ENCODE assay signal across 25 cellular contexts in genomic region chr1:156228501-156228900, GRCh38. TPM values are rescaled to one million over a fixed set of nuclear protein-coding genes. Genes with fewer than 3 reads are reported as not detected.
DNase-seq lines count a peak whose midpoint lies in the region; ATAC-seq, FAIRE-seq and TF ChIP-seq lines count a peak whose summit lies in the region.
"Had no signal": no experiment of that assay in that cellular context is flagged by ENCODE, and none has a peak within 500 bp of the region (broad histone marks: within the 10 kb centered on the region; RNA-seq: fewer than 3 reads in every experiment).

No MANE protein-coding gene starts in this region.

- CTCF ChIA-PET in K562 (lab: Yijun Ruan, JAX; ENCODE audit: low intra/inter-chr PET ratio), result interaction anchor here (0.7 kb wide), 1 partner anchor 88 kb away, joined by 4 read pairs; no protein-coding TSS in a partner anchor

- no peak for TF ChIP-seq RAD21 in K562 (CRISPR knock-in tag; conservative IDR thresholded peaks at IDR 0.05 in 1 of 2, IDR thresholded peaks at IDR 0.05 in 1 of 2)

- intact Hi-C loops in natural killer cell (cut with micrococcal nuclease), result no loop called here
- intact Hi-C loops in K562 (cut with micrococcal nuclease), result loop anchor here (5.0 kb wide), 1 partner anchor 131 kb away; no protein-coding TSS in a partner anchor

- no peaks in the 10 kb centered on the region for H3K79me2 ChIP-seq in K562 (ENCODE audit: control insufficient read depth, insufficient read depth, low read length)

- TF ChIP-seq CTCF in natural killer cell (IDR thresholded peaks at IDR 0.05) (no peak), K562 (IDR thresholded peaks at IDR 0.05 in 2 of 3, conservative IDR thresholded peaks at IDR 0.05 in 1 of 3; ENCODE audit: insufficient read depth in 2 of 3, low read depth in 1 of 3, low read length in 3 of 3) (no peak)

- ATAC-seq in natural killer cell treated with Interleukin-12 subunit alpha and Interleukin-12 subunit beta and Interleukin-15 and Interleukin-18, amount 100 ng/mL, for 72 hours, result peak; percentile 13 to 46
- ATAC-seq in natural killer cell (no peak), K562 (no peak), HG02981 (IDR thresholded peaks at IDR 0.05; ENCODE audit: unreplicated experiment) (no peak)
- ATAC-seq in stimulated activated naive B cell treated with anti-CD40 and anti-IgM and Interleukin-4, amounts not matched to agents 10 μg/mL and 1 μg/mL and 100 μg/mL, for 72 hours (replicated peaks), result no peak
- ATAC-seq: CD8-positive, alpha-beta T cell; foreskin keratinocyte; HepG2; lower lobe of right lung; upper lobe of right lung had no signal

- H3K27me3 Mint-ChIP-seq in natural killer cell treated with Interleukin-12 subunit alpha and Interleukin-12 subunit beta and Interleukin-15 and Interleukin-18, amount 100 ng/mL, for 72 hours, result no peaks in the 10 kb centered on the region
- H3K27me3 Mint-ChIP-seq in natural killer cell (ENCODE audit: low read depth in 2 of 2), result no peaks in the 10 kb centered on the region
- no peaks in the 10 kb centered on the region for H3K27me3 Mint-ChIP-seq in stimulated activated naive B cell treated with anti-CD40 and anti-IgM and Interleukin-4, amounts not matched to agents 10 μg/mL and 1 μg/mL and 100 μg/mL, for 72 hours

- peaks cover 29% of the 10 kb centered on the region for H3K36me3 Mint-ChIP-seq in natural killer cell treated with Interleukin-12 subunit alpha and Interleukin-12 subunit beta and Interleukin-15 and Interleukin-18, amount 100 ng/mL, for 72 hours
- no peaks in the 10 kb centered on the region for H3K36me3 Mint-ChIP-seq in natural killer cell
- H3K36me3 Mint-ChIP-seq in stimulated activated naive B cell treated with anti-CD40 and anti-IgM and Interleukin-4, amounts not matched to agents 10 μg/mL and 1 μg/mL and 100 μg/mL, for 72 hours, result peaks cover 30 to 41% of the 10 kb centered on the region in 2 donors

- peaks cover 9 to 14% of the 10 kb centered on the region in 2 experiments; a peak in 4 of 5 replicates for H3K4me1 ChIP-seq in K562 (replicated peaks in 1 of 2; ENCODE audit: control insufficient read depth in 2 of 2, insufficient read depth in 2 of 2, low read length in 2 of 2)

- H3K27me3 ChIP-seq in K562 (ENCODE audit: control insufficient read depth in 2 of 2, insufficient read depth in 2 of 2, low read length in 2 of 2), result no peaks in the 10 kb centered on the region
- H3K27me3 ChIP-seq: dorsolateral prefrontal cortex, foreskin keratinocyte, upper lobe of right lung had no signal

- peaks cover 24 to 30% of the 10 kb centered on the region in 2 donors for H3K4me1 Mint-ChIP-seq in natural killer cell treated with Interleukin-12 subunit alpha and Interleukin-12 subunit beta and Interleukin-15 and Interleukin-18, amount 100 ng/mL, for 72 hours (ENCODE audit: low read depth in 2 of 2)
- H3K4me1 Mint-ChIP-seq in natural killer cell, result peaks cover 0 to 10% of the 10 kb centered on the region in 2 donors
- peaks cover 11 to 25% of the 10 kb centered on the region in 2 donors for H3K4me1 Mint-ChIP-seq in stimulated activated naive B cell treated with anti-CD40 and anti-IgM and Interleukin-4, amounts not matched to agents 10 μg/mL and 1 μg/mL and 100 μg/mL, for 72 hours

- in situ Hi-C loops in K562 (cut with MboI), result no loop called here

- H3K9me3 ChIP-seq in K562 (replicated peaks; ENCODE audit: control insufficient read depth, insufficient read depth, low read depth, low read length), result no peaks in the 10 kb centered on the region
- H3K9me3 ChIP-seq: lower lobe of right lung, upper lobe of right lung had no signal

- peaks cover 23% of the 10 kb centered on the region; the same call in 2 of the 3 replicates for H3K36me3 ChIP-seq in K562 (ENCODE audit: control insufficient read depth, insufficient read depth, low read length)

- H3K9ac ChIP-seq in K562 (ENCODE audit: insufficient read depth in 1 of 2, low read depth in 2 of 2, low read length in 2 of 2), result no peak overlapping the region

- H4K20me1 ChIP-seq in K562 (replicated peaks; ENCODE audit: control insufficient read depth, insufficient read depth, low read length), result no peaks in the 10 kb centered on the region

- no peaks in the 10 kb centered on the region for H3K9me1 ChIP-seq in K562 (ENCODE audit: control insufficient read depth, insufficient read depth, low read length)

- DNase-seq in natural killer cell treated with Interleukin-12 subunit alpha and Interleukin-12 subunit beta and Interleukin-15 and Interleukin-18, amount 100 ng/mL, for 72 hours (ENCODE audit: low spot score), result no peak
- no peak for DNase-seq in natural killer cell
- DNase-seq in K562 (ENCODE audit: extremely low read depth in 1 of 4, low spot score in 3 of 4), result no peak
- DNase-seq in stimulated activated naive B cell treated with anti-CD40 and anti-IgM and Interleukin-4, amounts not matched to agents 10 μg/mL and 1 μg/mL and 100 μg/mL, for 72 hours, result no peak
- no peak for DNase-seq in GOT3 (lab: John Stamatoyannopoulos, UW)
- DNase-seq: activated gamma-delta T cell; CD8-positive, alpha-beta T cell; DMS79; dorsolateral prefrontal cortex; foreskin keratinocyte; HFFc6; hippocampal formation; lower lobe of right lung; NCI-H1417 treated with DMSO at 0.1 percent for 48 hours; NCI-H2107; NCI-H510A treated with DMSO at 0.1 percent for 48 hours; occipital lobe; stimulated activated CD4-positive, alpha-beta T cell treated with anti-CD3 and anti-CD28 coated beads, Interleukin-4, amount 100 ng/mL, for 4 hours; upper lobe of right lung had no signal

- WGBS in K562 (ENCODE audit: insufficient coverage, low coverage, missing lambda C conversion rate), result 76% methylated on average over 7 of the region's 7 CpGs

- H3K27ac Mint-ChIP-seq in natural killer cell treated with Interleukin-12 subunit alpha and Interleukin-12 subunit beta and Interleukin-15 and Interleukin-18, amount 100 ng/mL, for 72 hours, result peak overlapping the region; percentile 79 to 85
- H3K27ac Mint-ChIP-seq in natural killer cell, result no peak overlapping the region
- peak overlapping the region; percentile 48 for H3K27ac Mint-ChIP-seq in stimulated activated naive B cell treated with anti-CD40 and anti-IgM and Interleukin-4, amounts not matched to agents 10 μg/mL and 1 μg/mL and 100 μg/mL, for 72 hours
- H3K27ac Mint-ChIP-seq: CD8-positive, alpha-beta T cell; HFFc6 had no signal

- H3K4me3 Mint-ChIP-seq in natural killer cell treated with Interleukin-12 subunit alpha and Interleukin-12 subunit beta and Interleukin-15 and Interleukin-18, amount 100 ng/mL, for 72 hours, result peak overlapping the region; percentile 65
- no peak overlapping the region for H3K4me3 Mint-ChIP-seq in natural killer cell
- no peak overlapping the region for H3K4me3 Mint-ChIP-seq in stimulated activated naive B cell treated with anti-CD40 and anti-IgM and Interleukin-4, amounts not matched to agents 10 μg/mL and 1 μg/mL and 100 μg/mL, for 72 hours
- H3K4me3 Mint-ChIP-seq: CD8-positive, alpha-beta T cell; HFFc6 had no signal

- no TSS peak for BruUV-seq in K562 (replicated peaks; lab: Mats Ljungman, UMichigan)

- no peak overlapping the region for H2AFZ ChIP-seq in K562 (ENCODE audit: low read depth, low read length)

- H3K27ac ChIP-seq in K562 (ENCODE audit: extremely low read depth, low read depth, low read length), result 0 out of 3 replicates have a peak overlapping the region, but pooled peaks have one; percentile 22
- H3K27ac ChIP-seq: foreskin keratinocyte, lower lobe of right lung, SK-N-MC, upper lobe of right lung had no signal

- H3K9me3 Mint-ChIP-seq in natural killer cell treated with Interleukin-12 subunit alpha and Interleukin-12 subunit beta and Interleukin-15 and Interleukin-18, amount 100 ng/mL, for 72 hours, result no peaks in the 10 kb centered on the region
- no peaks in the 10 kb centered on the region for H3K9me3 Mint-ChIP-seq in natural killer cell
- no peaks in the 10 kb centered on the region for H3K9me3 Mint-ChIP-seq in stimulated activated naive B cell treated with anti-CD40 and anti-IgM and Interleukin-4, amounts not matched to agents 10 μg/mL and 1 μg/mL and 100 μg/mL, for 72 hours
- H3K9me3 Mint-ChIP-seq: CD8-positive, alpha-beta T cell; HFFc6 had no signal

- no peak for TF ChIP-seq POLR2A in K562 (conservative IDR thresholded peaks at IDR 0.05)

- POLR2A ChIA-PET in K562 (lab: Yijun Ruan, JAX), result interaction anchor here (1.4 kb wide), 1 partner anchor 16 kb away, joined by 4 read pairs; the partner anchor contains the start of gene PMF1

- no peak overlapping the region for H3K4me2 ChIP-seq in K562 (ENCODE audit: insufficient read depth, low read length)

- no peak overlapping the region for H3K4me3 ChIP-seq in K562
- H3K4me3 ChIP-seq: dorsolateral prefrontal cortex, lower lobe of right lung, SK-N-MC, upper lobe of right lung had no signal

- no peak for FAIRE-seq in K562 (lab: Jason Lieb, UNC)
- FAIRE-seq: GM12891, HepG2, islet of Langerhans had no signal

- TF ChIP-seq EP300 in K562 (IDR thresholded peaks at IDR 0.05; ENCODE audit: low read length), result no peak

RNA-seq across cellular contexts. Expression of gene BGLAP, which starts 13.5 kb away (rescaled TPM):
- total RNA-seq in natural killer cell treated with Interleukin-12 subunit alpha and Interleukin-12 subunit beta and Interleukin-15 and Interleukin-18, amount 100 ng/mL, for 72 hours, result 1 to 10 TPM; 1.8 to 2.3 TPM
- total RNA-seq in natural killer cell (1 to 10 TPM in 2 of 3 donors, under 1 TPM in 1; 0.45 to 1.6 (median 1.1) TPM), K562 (2014; rRNA removed) (0.23 and 0.82 TPM in 2 replicates), K562 (2014; rRNA removed; fragmentation: Illumina TruSeq; extraction: Trizol) (0.15 TPM in 1 of 2 replicates, not detected in the other), K562 (2015; rRNA removed; fragmentation: Illumina TruSeq; extraction: Trizol) (0.33 and 0.49 TPM in 2 replicates), K562 (2021) (0.22 and 1.2 TPM in 2 replicates)
- 3.2 and 9.2 TPM in 2 replicates for total RNA-seq in K562 (2011; cell fraction: chromatin; rRNA removed; ENCODE audit: low replicate concordance)
- total RNA-seq in K562 (2011; cell fraction: nucleolus; rRNA removed), result 5.9 and 10.2 TPM in 2 replicates
- 3.1 and 9.2 TPM in 2 replicates for total RNA-seq in K562 (2011; cell fraction: nucleoplasm; rRNA removed)
- polyA plus RNA-seq in K562 (2011; rRNA removed) (0.54 and 0.92 TPM in 2 replicates), K562 (2014; fragmentation: Illumina TruSeq; extraction: Trizol) (not detected in 2 replicates), K562 (2014; fragmentation: Nextera tagmentation; extraction: Ambion mirVana) (not detected), K562 (2014; rRNA removed) (1.4 and 1.6 TPM in 2 replicates)
- 0.63 and 1.2 TPM in 2 replicates for polyA plus RNA-seq in K562 (2011; cell fraction: cytosol; rRNA removed)
- polyA plus RNA-seq in K562 (2011; cell fraction: nucleus; rRNA removed), result 4.3 and 7.0 TPM in 2 replicates
- 0.51 and 0.96 TPM in 2 replicates for polyA plus RNA-seq in K562 (2012)
- not detected in 2 replicates for polyA minus RNA-seq in K562 (2011; rRNA and poly(A)+ RNA removed)
- not detected in 2 replicates for polyA minus RNA-seq in K562 (2011; cell fraction: cytosol; rRNA and poly(A)+ RNA removed)
- polyA minus RNA-seq in K562 (2011; cell fraction: nucleus; rRNA and poly(A)+ RNA removed), result 1.2 and 1.4 TPM in 2 replicates
- total RNA-seq: M059J, occipital lobe had no signal

RNA-seq across cellular contexts. Expression of gene PMF1, which starts 15.7 kb away (rescaled TPM):
- total RNA-seq in natural killer cell treated with Interleukin-12 subunit alpha and Interleukin-12 subunit beta and Interleukin-15 and Interleukin-18, amount 100 ng/mL, for 72 hours, result 100 to 1,000 TPM in 1 of 2 donors, 10 to 100 TPM in 1; 90.6 to 105 TPM
- 10 to 100 TPM; 61.5 to 70.3 (median 64.0) TPM for total RNA-seq in natural killer cell
- total RNA-seq in K562 (2011; cell fraction: chromatin; rRNA removed; ENCODE audit: low replicate concordance), result 31.8 and 57.2 TPM in 2 replicates
- 34.9 and 36.7 TPM in 2 replicates for total RNA-seq in K562 (2011; cell fraction: nucleolus; rRNA removed)
- 40.1 and 51.5 TPM in 2 replicates for total RNA-seq in K562 (2011; cell fraction: nucleoplasm; rRNA removed)
- 88.4 and 88.8 TPM in 2 replicates for total RNA-seq in K562 (2014; rRNA removed)
- 44.2 and 50.3 TPM in 2 replicates for total RNA-seq in K562 (2014; rRNA removed; fragmentation: Illumina TruSeq; extraction: Trizol)
- total RNA-seq in K562 (2015; rRNA removed; fragmentation: Illumina TruSeq; extraction: Trizol), result 61.5 and 63.0 TPM in 2 replicates
- 69.8 and 71.0 TPM in 2 replicates for total RNA-seq in K562 (2021)
- 74.1 and 79.0 TPM in 2 replicates for polyA plus RNA-seq in K562 (2011; rRNA removed)
- 146 and 169 TPM in 2 replicates for polyA plus RNA-seq in K562 (2011; cell fraction: cytosol; rRNA removed)
- polyA plus RNA-seq in K562 (2011; cell fraction: nucleus; rRNA removed), result 53.6 and 54.3 TPM in 2 replicates
- 52.9 and 60.4 TPM in 2 replicates for polyA plus RNA-seq in K562 (2012)
- 80.5 and 82.2 TPM in 2 replicates for polyA plus RNA-seq in K562 (2014; fragmentation: Illumina TruSeq; extraction: Trizol)
- polyA plus RNA-seq in K562 (2014; fragmentation: Nextera tagmentation; extraction: Ambion mirVana), result 10 to 100 TPM in 1 of 2 experiments, 1 to 10 TPM in 1; 9.4 to 18.9 TPM
- 89.5 and 92.9 TPM in 2 replicates for polyA plus RNA-seq in K562 (2014; rRNA removed)
- polyA minus RNA-seq in K562 (2011; rRNA and poly(A)+ RNA removed), result 28.4 and 28.8 TPM in 2 replicates
- 22.6 and 27.6 TPM in 2 replicates for polyA minus RNA-seq in K562 (2011; cell fraction: cytosol; rRNA and poly(A)+ RNA removed)
- polyA minus RNA-seq in K562 (2011; cell fraction: nucleus; rRNA and poly(A)+ RNA removed), result 7.7 and 9.9 TPM in 2 replicates

RNA-seq across cellular contexts. Expression of gene PAQR6, which starts 19.4 kb away (rescaled TPM):
- 1 to 10 TPM; 5.9 to 9.5 TPM for total RNA-seq in natural killer cell treated with Interleukin-12 subunit alpha and Interleukin-12 subunit beta and Interleukin-15 and Interleukin-18, amount 100 ng/mL, for 72 hours
- total RNA-seq in natural killer cell, result 1 to 10 TPM; 2.6 to 5.5 (median 3.5) TPM
- 2.9 and 5.5 TPM in 2 replicates for total RNA-seq in K562 (2011; cell fraction: chromatin; rRNA removed; ENCODE audit: low replicate concordance)
- total RNA-seq in K562 (2011; cell fraction: nucleolus; rRNA removed), result 3.5 and 4.3 TPM in 2 replicates
- total RNA-seq in K562 (2011; cell fraction: nucleoplasm; rRNA removed), result 2.9 and 3.6 TPM in 2 replicates
- 0.86 TPM in 2 replicates for total RNA-seq in K562 (2014; rRNA removed)
- total RNA-seq in K562 (2014; rRNA removed; fragmentation: Illumina TruSeq; extraction: Trizol), result 0.32 and 0.62 TPM in 2 replicates
- 0.64 and 0.72 TPM in 2 replicates for total RNA-seq in K562 (2015; rRNA removed; fragmentation: Illumina TruSeq; extraction: Trizol)
- total RNA-seq in K562 (2021), result 1.0 and 1.2 TPM in 2 replicates
- polyA plus RNA-seq in K562 (2011; rRNA removed), result 0.52 and 1.4 TPM in 2 replicates
- polyA plus RNA-seq in K562 (2011; cell fraction: cytosol; rRNA removed), result 1.2 and 1.3 TPM in 2 replicates
- 10.9 and 15.4 TPM in 2 replicates for polyA plus RNA-seq in K562 (2011; cell fraction: nucleus; rRNA removed)
- polyA plus RNA-seq in K562 (2012), result 1.6 and 4.4 TPM in 2 replicates
- 0.59 and 0.73 TPM in 2 replicates for polyA plus RNA-seq in K562 (2014; fragmentation: Illumina TruSeq; extraction: Trizol)
- polyA plus RNA-seq in K562 (2014; fragmentation: Nextera tagmentation; extraction: Ambion mirVana), result under 1 TPM; 0.07 to 0.23 TPM
- polyA plus RNA-seq in K562 (2014; rRNA removed), result 1.3 and 1.8 TPM in 2 replicates
- polyA minus RNA-seq in K562 (2011; rRNA and poly(A)+ RNA removed), result not detected in 2 replicates
- polyA minus RNA-seq in K562 (2011; cell fraction: cytosol; rRNA and poly(A)+ RNA removed), result not detected in 2 replicates
- 0.67 and 1.00 TPM in 2 replicates for polyA minus RNA-seq in K562 (2011; cell fraction: nucleus; rRNA and poly(A)+ RNA removed)

RNA-seq across cellular contexts. Expression of gene SLC25A44, which starts 34.6 kb away (rescaled TPM):
- total RNA-seq in natural killer cell treated with Interleukin-12 subunit alpha and Interleukin-12 subunit beta and Interleukin-15 and Interleukin-18, amount 100 ng/mL, for 72 hours, result 10 to 100 TPM; 54.4 to 56.6 TPM
- total RNA-seq in natural killer cell, result 10 to 100 TPM; 17.1 to 49.2 (median 22.0) TPM
- total RNA-seq in K562 (2011; cell fraction: chromatin; rRNA removed; ENCODE audit: low replicate concordance), result 27.5 and 49.0 TPM in 2 replicates
- 26.7 and 31.0 TPM in 2 replicates for total RNA-seq in K562 (2011; cell fraction: nucleolus; rRNA removed)
- 35.9 and 47.6 TPM in 2 replicates for total RNA-seq in K562 (2011; cell fraction: nucleoplasm; rRNA removed)
- 9.0 and 13.9 TPM in 2 replicates for total RNA-seq in K562 (2014; rRNA removed)
- total RNA-seq in K562 (2014; rRNA removed; fragmentation: Illumina TruSeq; extraction: Trizol), result 11.9 and 12.2 TPM in 2 replicates
- 12.2 and 12.5 TPM in 2 replicates for total RNA-seq in K562 (2015; rRNA removed; fragmentation: Illumina TruSeq; extraction: Trizol)
- total RNA-seq in K562 (2021), result 12.7 and 16.2 TPM in 2 replicates
- 21.8 and 27.7 TPM in 2 replicates for polyA plus RNA-seq in K562 (2011; rRNA removed)
- polyA plus RNA-seq in K562 (2011; cell fraction: cytosol; rRNA removed), result 18.8 and 22.8 TPM in 2 replicates
- 22.5 and 23.8 TPM in 2 replicates for polyA plus RNA-seq in K562 (2011; cell fraction: nucleus; rRNA removed)
- 8.6 and 12.8 TPM in 2 replicates for polyA plus RNA-seq in K562 (2012)
- polyA plus RNA-seq in K562 (2014; fragmentation: Illumina TruSeq; extraction: Trizol), result 22.8 and 25.2 TPM in 2 replicates
- polyA plus RNA-seq in K562 (2014; fragmentation: Nextera tagmentation; extraction: Ambion mirVana), result 1 to 10 TPM; 4.4 to 7.5 TPM
- polyA plus RNA-seq in K562 (2014; rRNA removed), result 11.2 and 12.8 TPM in 2 replicates
- polyA minus RNA-seq in K562 (2011; rRNA and poly(A)+ RNA removed), result 22.9 and 29.2 TPM in 2 replicates
- polyA minus RNA-seq in K562 (2011; cell fraction: cytosol; rRNA and poly(A)+ RNA removed), result 9.1 and 11.3 TPM in 2 replicates
- 7.4 and 9.0 TPM in 2 replicates for polyA minus RNA-seq in K562 (2011; cell fraction: nucleus; rRNA and poly(A)+ RNA removed)

RNA-seq across cellular contexts. Expression of gene SMG5, which starts 54.1 kb away (rescaled TPM):
- 100 to 1,000 TPM in 1 of 2 donors, 10 to 100 TPM in 1; 89.3 to 130 TPM for total RNA-seq in natural killer cell treated with Interleukin-12 subunit alpha and Interleukin-12 subunit beta and Interleukin-15 and Interleukin-18, amount 100 ng/mL, for 72 hours
- 10 to 100 TPM; 76.7 to 93.9 (median 87.6) TPM for total RNA-seq in natural killer cell
- 126 and 277 TPM in 2 replicates for total RNA-seq in K562 (2011; cell fraction: chromatin; rRNA removed; ENCODE audit: low replicate concordance)
- 112 and 123 TPM in 2 replicates for total RNA-seq in K562 (2011; cell fraction: nucleolus; rRNA removed)
- 105 and 122 TPM in 2 replicates for total RNA-seq in K562 (2011; cell fraction: nucleoplasm; rRNA removed)
- total RNA-seq in K562 (2014; rRNA removed), result 56.0 and 71.6 TPM in 2 replicates
- 33.1 and 41.4 TPM in 2 replicates for total RNA-seq in K562 (2014; rRNA removed; fragmentation: Illumina TruSeq; extraction: Trizol)
- total RNA-seq in K562 (2015; rRNA removed; fragmentation: Illumina TruSeq; extraction: Trizol), result 53.1 and 53.7 TPM in 2 replicates
- total RNA-seq in K562 (2021), result 78.4 and 85.9 TPM in 2 replicates
- 41.4 and 53.9 TPM in 2 replicates for polyA plus RNA-seq in K562 (2011; rRNA removed)
- 33.8 and 36.1 TPM in 2 replicates for polyA plus RNA-seq in K562 (2011; cell fraction: cytosol; rRNA removed)
- 202 and 245 TPM in 2 replicates for polyA plus RNA-seq in K562 (2011; cell fraction: nucleus; rRNA removed)
- 44.7 and 57.3 TPM in 2 replicates for polyA plus RNA-seq in K562 (2012)
- polyA plus RNA-seq in K562 (2014; fragmentation: Illumina TruSeq; extraction: Trizol), result 69.4 and 69.7 TPM in 2 replicates
- 1 to 10 TPM; 1.4 to 1.6 TPM for polyA plus RNA-seq in K562 (2014; fragmentation: Nextera tagmentation; extraction: Ambion mirVana)
- 53.0 and 58.7 TPM in 2 replicates for polyA plus RNA-seq in K562 (2014; rRNA removed)
- 27.6 and 30.1 TPM in 2 replicates for polyA minus RNA-seq in K562 (2011; rRNA and poly(A)+ RNA removed)
- 18.5 and 20.0 TPM in 2 replicates for polyA minus RNA-seq in K562 (2011; cell fraction: cytosol; rRNA and poly(A)+ RNA removed)
- polyA minus RNA-seq in K562 (2011; cell fraction: nucleus; rRNA and poly(A)+ RNA removed), result 29.4 and 36.3 TPM in 2 replicates

Comparison
In these comparisons a context has a peak if more than half of its experiments do, and no peak if none do; other contexts are left out.
1. ATAC-seq: peak in natural killer cell treated with Interleukin-12 subunit alpha and Interleukin-12 subunit beta and Interleukin-15 and Interleukin-18, amount 100 ng/mL, for 72 hours (2 of 2); none in natural killer cell (0 of 3), K562 (single experiment), stimulated activated naive B cell treated with anti-CD40 and anti-IgM and Interleukin-4, amounts not matched to agents 10 μg/mL and 1 μg/mL and 100 μg/mL, for 72 hours (0 of 2) and HG02981 (single experiment).
2. H3K27ac Mint-ChIP-seq: peak in natural killer cell treated with Interleukin-12 subunit alpha and Interleukin-12 subunit beta and Interleukin-15 and Interleukin-18, amount 100 ng/mL, for 72 hours (2 of 2) and stimulated activated naive B cell treated with anti-CD40 and anti-IgM and Interleukin-4, amounts not matched to agents 10 μg/mL and 1 μg/mL and 100 μg/mL, for 72 hours (single experiment); none in natural killer cell (0 of 2).